ENCODE assay signal across 13 cellular contexts in genomic region chr2:195863564-195863963, GRCh38.
"Had no signal": no experiment of that assay in that cellular context is flagged by ENCODE, and none has a peak within 500 bp of the region (broad histone marks: within the 10 kb centered on the region; RNA-seq: fewer than 3 reads in every experiment).

No MANE protein-coding gene starts in this region.

- H3K36me3 ChIP-seq: gastrocnemius medialis, thyroid gland, vagina had no signal

- DNase-seq: activated CD4-positive, alpha-beta T cell treated with anti-CD3 and anti-CD28 coated beads, Interleukin-2, amount 50 U/mL, for 1 hour; activated T-cell treated with anti-CD3 and anti-CD28 coated beads for 4 hours; amniotic stem cell; effector memory CD4-positive, alpha-beta T cell; gastrocnemius medialis; left ventricle myocardium superior; posterior cingulate gyrus; thyroid gland had no signal

- ATAC-seq: gastrocnemius medialis, left ventricle myocardium superior had no signal

- H3K9me3 ChIP-seq: gastrocnemius medialis, thyroid gland, vagina had no signal

- FAIRE-seq: keratinocyte, TTC549 had no signal

- H3K4me3 ChIP-seq: gastrocnemius medialis, skin epidermis, thyroid gland, vagina had no signal

- H3K27me3 ChIP-seq: gastrocnemius medialis, thyroid gland, vagina had no signal

- H3K4me1 ChIP-seq: gastrocnemius medialis, thyroid gland, vagina had no signal

- H3K27ac ChIP-seq: epithelial cell of prostate, gastrocnemius medialis, skin epidermis, thyroid gland, vagina had no signal
